In genomic region chr15:93141373-93141790, GRCh38 we compare ENCODE assay signal across 14 cellular contexts. TPM values are rescaled to one million over a fixed set of nuclear protein-coding genes. Genes with fewer than 3 reads are reported as not detected.
DNase-seq lines count a peak whose midpoint lies in the region; ATAC-seq and TF ChIP-seq lines count a peak whose summit lies in the region.
"Had no signal": no experiment of that assay in that cellular context is flagged by ENCODE, and none has a peak within 500 bp of the region (broad histone marks: within the 10 kb centered on the region; RNA-seq: fewer than 3 reads in every experiment).

No MANE protein-coding gene starts in this region.

- CTCF ChIA-PET in CD4-positive, alpha-beta memory T cell (lab: Charles Lee; ENCODE audit: partially characterized antibody), result interaction anchor here (0.8 to 0.9 kb wide), 2 partner anchors 54 to 94 kb away, joined by 3 to 4 read pairs; no protein-coding TSS in a partner anchor

- no peaks in the 10 kb centered on the region for H3K36me3 ChIP-seq in CD4-positive, alpha-beta memory T cell (ENCODE audit: insufficient read depth, low read length)
- H3K36me3 ChIP-seq in Loucy (ENCODE audit: insufficient read depth, low read length), result no peaks in the 10 kb centered on the region
- H3K36me3 ChIP-seq in WERI-Rb-1, result no peaks in the 10 kb centered on the region
- H3K36me3 ChIP-seq: sigmoid colon had no signal

- H3K4me3 Mint-ChIP-seq in CD4-positive, alpha-beta memory T cell, result peak overlapping the region; percentile 63 to 86 (median 74)
- H3K4me3 Mint-ChIP-seq in activated T-helper 17 cell treated with anti-CD3 and anti-CD28 coated beads, Interleukin-2, amount 50 U/mL, for 72 hours, result no peak overlapping the region
- H3K4me3 Mint-ChIP-seq: activated naive CD4-positive, alpha-beta T cell treated with anti-CD3 and anti-CD28 coated beads, Interleukin-2, amount 50 U/mL, for 24 hours had no signal

- no peak overlapping the region for H3K27ac ChIP-seq in CD4-positive, alpha-beta memory T cell (ENCODE audit: low read depth, low read length)
- no peak overlapping the region for H3K27ac ChIP-seq in WERI-Rb-1
- H3K27ac ChIP-seq: C4-2B, sigmoid colon had no signal

- no peaks in the 10 kb centered on the region for H3K79me2 ChIP-seq in Loucy (ENCODE audit: insufficient read depth, low read length)

- peak overlapping the region in 1 of 2 donors; percentile 13 for H3K4me3 ChIP-seq in CD4-positive, alpha-beta memory T cell (ENCODE audit: low read length in 2 of 2)
- H3K4me3 ChIP-seq in Loucy (ENCODE audit: low read length, poor library complexity, severe bottlenecking) (no peak overlapping the region), WERI-Rb-1 (ENCODE audit: low read depth, low read length) (no peak overlapping the region)
- H3K4me3 ChIP-seq: sigmoid colon had no signal

- intact Hi-C loops in CD4-positive, alpha-beta memory T cell (cut with micrococcal nuclease), result no loop called here

- peaks cover 0 to 2% of the 10 kb centered on the region in 2 donors for H3K27me3 Mint-ChIP-seq in CD4-positive, alpha-beta memory T cell
- H3K27me3 Mint-ChIP-seq in activated T-helper 17 cell treated with anti-CD3 and anti-CD28 coated beads, Interleukin-2, amount 50 U/mL, for 72 hours, result no peaks in the 10 kb centered on the region
- H3K27me3 Mint-ChIP-seq: activated naive CD4-positive, alpha-beta T cell treated with anti-CD3 and anti-CD28 coated beads, Interleukin-2, amount 50 U/mL, for 24 hours had no signal

- H3K9ac ChIP-seq in Loucy (ENCODE audit: low read depth, low read length, poor library complexity, severe bottlenecking), result no peak overlapping the region

- H4K20me1 ChIP-seq in Loucy (ENCODE audit: insufficient read depth, low read length, poor library complexity, severe bottlenecking), result no peaks in the 10 kb centered on the region

- H3K4me1 Mint-ChIP-seq in CD4-positive, alpha-beta memory T cell, result peaks cover 19 to 50% (median 25%) of the 10 kb centered on the region in 4 donors
- H3K4me1 Mint-ChIP-seq in activated T-helper 17 cell treated with anti-CD3 and anti-CD28 coated beads, Interleukin-2, amount 50 U/mL, for 72 hours, result peaks cover 8% of the 10 kb centered on the region

- no peaks in the 10 kb centered on the region for H3F3A ChIP-seq in Loucy (ENCODE audit: low read depth)

- no peaks in the 10 kb centered on the region for H3K36me3 Mint-ChIP-seq in CD4-positive, alpha-beta memory T cell
- no peaks in the 10 kb centered on the region for H3K36me3 Mint-ChIP-seq in activated T-helper 17 cell treated with anti-CD3 and anti-CD28 coated beads, Interleukin-2, amount 50 U/mL, for 72 hours (ENCODE audit: low read depth)
- H3K36me3 Mint-ChIP-seq: activated naive CD4-positive, alpha-beta T cell treated with anti-CD3 and anti-CD28 coated beads, Interleukin-2, amount 50 U/mL, for 24 hours had no signal

- no peaks in the 10 kb centered on the region for H3K9me3 ChIP-seq in CD4-positive, alpha-beta memory T cell (ENCODE audit: control insufficient read depth in 1 of 2, low read length in 2 of 2)
- H3K9me3 ChIP-seq in Loucy (ENCODE audit: insufficient read depth, low read depth, low read length), result no peaks in the 10 kb centered on the region
- peaks cover 4% of the 10 kb centered on the region for H3K9me3 ChIP-seq in WERI-Rb-1 (ENCODE audit: severe bottlenecking)
- H3K9me3 ChIP-seq: sigmoid colon had no signal

- no peak overlapping the region for H3K4me2 ChIP-seq in Loucy (ENCODE audit: low read depth, low read length, poor library complexity, severe bottlenecking)

- H3K27ac Mint-ChIP-seq in CD4-positive, alpha-beta memory T cell, result peak overlapping the region in 6 of 7 donors; percentile 31 to 92 (median 68)
- H3K27ac Mint-ChIP-seq in activated T-helper 17 cell treated with anti-CD3 and anti-CD28 coated beads, Interleukin-2, amount 50 U/mL, for 72 hours, result no peak overlapping the region
- H3K27ac Mint-ChIP-seq: activated naive CD4-positive, alpha-beta T cell treated with anti-CD3 and anti-CD28 coated beads, Interleukin-2, amount 50 U/mL, for 24 hours had no signal

- POLR2A ChIA-PET in CD4-positive, alpha-beta memory T cell (lab: Charles Lee; ENCODE audit: partially characterized antibody), result interaction anchor here (1.1 to 1.2 kb wide), 2 partner anchors 11 to 53 kb away, joined by 6 to 9 read pairs; partner anchors contain the start of gene RGMA

- peak; percentile 52 for ATAC-seq in GM21360 (IDR thresholded peaks at IDR 0.05; ENCODE audit: unreplicated experiment)
- ATAC-seq in activated T-helper 17 cell treated with anti-CD3 and anti-CD28 coated beads, Interleukin-2, amount 50 U/mL, for 72 hours (replicated peaks), result peak; percentile 52
- ATAC-seq: SK-N-SH treated with all-trans-retinoic acid at 6 μM for 48 hours had no signal

- peak overlapping the region; percentile 44; the same call in 1 of the 2 replicates for H2AFZ ChIP-seq in Loucy (ENCODE audit: low read length)

- peak; percentile 39 to 67 (median 54) for DNase-seq in CD4-positive, alpha-beta memory T cell
- no peak for DNase-seq in T1000 (lab: John Stamatoyannopoulos, UW)
- DNase-seq in WERI-Rb-1, result no peak
- DNase-seq in NCI-H748 (lab: John Stamatoyannopoulos, UW; ENCODE audit: unreplicated experiment), result no peak
- no peak for DNase-seq in stimulated activated CD4-positive, alpha-beta T cell treated with anti-CD3 and anti-CD28 coated beads, Interleukin-12 subunit alpha, Interleukin-12 subunit beta, amount 100 ng/mL, for 4 hours
- DNase-seq: hippocampal formation, midbrain, sigmoid colon had no signal

- H3K4me1 ChIP-seq in CD4-positive, alpha-beta memory T cell (ENCODE audit: insufficient read depth, low read length), result peaks cover 22% of the 10 kb centered on the region
- H3K4me1 ChIP-seq in Loucy (ENCODE audit: insufficient read depth, low read length, poor library complexity, severe bottlenecking), result no peaks in the 10 kb centered on the region

- H3K9me2 ChIP-seq in Loucy (replicated peaks; ENCODE audit: low read depth, low read length), result no peaks in the 10 kb centered on the region

- peaks cover 0 to 1% (median 0%) of the 10 kb centered on the region in 8 donors for H3K9me3 Mint-ChIP-seq in CD4-positive, alpha-beta memory T cell
- no peaks in the 10 kb centered on the region for H3K9me3 Mint-ChIP-seq in activated T-helper 17 cell treated with anti-CD3 and anti-CD28 coated beads, Interleukin-2, amount 50 U/mL, for 72 hours
- H3K9me3 Mint-ChIP-seq: activated naive CD4-positive, alpha-beta T cell treated with anti-CD3 and anti-CD28 coated beads, Interleukin-2, amount 50 U/mL, for 24 hours had no signal

- H3K27me3 ChIP-seq in CD4-positive, alpha-beta memory T cell (ENCODE audit: insufficient read depth, low read length), result no peaks in the 10 kb centered on the region
- H3K27me3 ChIP-seq in Loucy (ENCODE audit: insufficient read depth, low read length, poor library complexity, severe bottlenecking), result no peaks in the 10 kb centered on the region
- peaks cover 96% of the 10 kb centered on the region for H3K27me3 ChIP-seq in WERI-Rb-1 (ENCODE audit: insufficient read depth, low read depth, severe bottlenecking)
- H3K27me3 ChIP-seq: sigmoid colon had no signal

- no peak for TF ChIP-seq CTCF in Loucy (conservative IDR thresholded peaks at IDR 0.05; ENCODE audit: low read length)
- no peak for TF ChIP-seq CTCF in WERI-Rb-1 (IDR thresholded peaks at IDR 0.05; ENCODE audit: low read depth, low read length)

RNA-seq across cellular contexts. Expression of gene RGMA, which starts 52.4 kb away (rescaled TPM):
- not detected for total RNA-seq in CD4-positive, alpha-beta memory T cell
- polyA plus RNA-seq in CD4-positive, alpha-beta memory T cell, result not detected
- total RNA-seq in activated T-helper 17 cell treated with anti-CD3 and anti-CD28 coated beads, Interleukin-2, amount 50 U/mL, for 72 hours, result under 1 TPM; 0.15 to 0.26 TPM

Comparison
In these comparisons a context has a peak if more than half of its experiments do, and no peak if none do; other contexts are left out.
1. DNase-seq: peak in CD4-positive, alpha-beta memory T cell (5 of 5); none in T1000 (single experiment), WERI-Rb-1 (single experiment), NCI-H748 (single experiment) and stimulated activated CD4-positive, alpha-beta T cell treated with anti-CD3 and anti-CD28 coated beads, Interleukin-12 subunit alpha, Interleukin-12 subunit beta, amount 100 ng/mL, for 4 hours (single experiment).